ENCODE assay signal across 9 cellular contexts in genomic region chr12:65306603-65307501, GRCh38. TPM values are rescaled to one million over a fixed set of nuclear protein-coding genes. Genes with fewer than 3 reads are reported as not detected.
DNase-seq lines count a peak whose midpoint lies in the region; ATAC-seq and TF ChIP-seq lines count a peak whose summit lies in the region.
"Had no signal": no experiment of that assay in that cellular context is flagged by ENCODE, and none has a peak within 500 bp of the region (broad histone marks: within the 10 kb centered on the region; RNA-seq: fewer than 3 reads in every experiment).

No MANE protein-coding gene starts in this region.

- H3K36me3 ChIP-seq in IMR-90 (ENCODE audit: control insufficient read depth, insufficient read depth, low read length) (peaks cover 2% of the 10 kb centered on the region), SK-N-SH (replicated peaks in 1 of 2; ENCODE audit: control insufficient read depth in 1 of 2, insufficient read depth in 2 of 2, low read length in 1 of 2) (peaks cover 0 to 23% of the 10 kb centered on the region in 2 experiments), gastroesophageal sphincter (peaks cover 0 to 6% of the 10 kb centered on the region in 2 donors)

- intact Hi-C loops in IMR-90 (cut with micrococcal nuclease) = loop anchor here (1.0 to 10.0 kb wide), 7 partner anchors 438 to 800 kb away; no protein-coding TSS in a partner anchor
- intact Hi-C loops in CD4-positive, alpha-beta T cell (cut with DNase I, micrococcal nuclease) = no loop called here

- ATAC-seq in IMR-90 (ENCODE audit: low read depth) (peak; percentile 62), gastroesophageal sphincter (peak; percentile 69), HG03342 (IDR thresholded peaks at IDR 0.05; ENCODE audit: unreplicated experiment) (no peak)
- no peak for ATAC-seq in CD4-positive, alpha-beta T cell (ENCODE audit: poor library complexity)

- peak overlapping the region in 1 of 2 experiments; percentile 66; a peak in 3 of 4 replicates for H4K8ac ChIP-seq in IMR-90 (ENCODE audit: low read depth in 2 of 2, low read length in 2 of 2)

- H3K79me2 ChIP-seq in SK-N-SH (ENCODE audit: insufficient read depth) = peaks cover 71% of the 10 kb centered on the region

- POLR2A ChIA-PET in IMR-90 (lab: Charles Lee; ENCODE audit: unreplicated experiment) (no interaction called here), SK-N-SH (lab: Yijun Ruan, JAX) (no interaction called here)
- POLR2A ChIA-PET in CD4-positive, alpha-beta T cell (lab: Charles Lee) = no interaction called here

- peaks cover 15% of the 10 kb centered on the region for H3K27me3 Mint-ChIP-seq in CD4-positive, alpha-beta T cell

- peak overlapping the region; percentile 43; the same call in 2 of the 3 replicates for H2BK15ac ChIP-seq in IMR-90 (ENCODE audit: low read depth, low read length)

- H3K27me3 ChIP-seq in IMR-90 (ENCODE audit: control insufficient read depth, insufficient read depth, low read length) (no peaks in the 10 kb centered on the region), SK-N-SH (ENCODE audit: insufficient read depth) (no peaks in the 10 kb centered on the region), gastroesophageal sphincter (no peaks in the 10 kb centered on the region)
- no peaks in the 10 kb centered on the region for H3K27me3 ChIP-seq in CD4-positive, alpha-beta T cell (ENCODE audit: control insufficient read depth, insufficient read depth, low read length)

- WGBS in IMR-90 (ENCODE audit: extremely low coverage in 2 of 2, insufficient read length in 1 of 2), 2 experiments = 20% methylated on average over 1 of the region's 8 CpGs; no CpG with 5 or more reads in 1 of the 2 experiments
- 20% methylated on average over 8 of the region's 8 CpGs for WGBS in SK-N-SH (ENCODE audit: low lambda C conversion rate)
- 26 to 28% methylated on average over 8 of the region's 8 CpGs for WGBS in gastroesophageal sphincter (ENCODE audit: low coverage in 1 of 2), 2 donors

- H3K9me2 ChIP-seq in SK-N-SH = no peaks in the 10 kb centered on the region

- H2AK9ac ChIP-seq in IMR-90 (replicated peaks; ENCODE audit: low read depth, low read length, poor library complexity) = no peak overlapping the region

- peak overlapping the region; percentile 84 for H2AK5ac ChIP-seq in IMR-90 (ENCODE audit: low read depth, low read length)

- H3K14ac ChIP-seq in IMR-90 (replicated peaks; ENCODE audit: low read depth, low read length) = peak overlapping the region; percentile 83

- peaks cover 13 to 66% of the 10 kb centered on the region in 2 experiments for H3K79me1 ChIP-seq in IMR-90 (ENCODE audit: low read depth in 1 of 2, low read length in 2 of 2)

- no peak overlapping the region for H3K27ac Mint-ChIP-seq in CD4-positive, alpha-beta T cell
- H3K27ac Mint-ChIP-seq: T-helper 1 cell treated with Interleukin-12 subunit alpha and Interleukin-12 subunit beta and Interleukin-4 antibody, amounts not matched to agents 30 μg/mL and 1 μg/mL, for 36 hours had no signal

- peak overlapping the region; percentile 89 for H2BK120ac ChIP-seq in IMR-90 (ENCODE audit: low read depth, low read length)

- TF ChIP-seq CTCF in IMR-90 (conservative IDR thresholded peaks at IDR 0.05; ENCODE audit: low read depth, low read length) (peak; percentile 72), SK-N-SH (IDR thresholded peaks at IDR 0.05) (peak; percentile 85), gastroesophageal sphincter (IDR thresholded peaks at IDR 0.05) (peak; percentile 20 to 59 (median 32)), retinal pigment epithelial cell (conservative IDR thresholded peaks at IDR 0.05; ENCODE audit: low read depth, low read length) (peak; percentile 81)
- TF ChIP-seq CTCF in CD4-positive, alpha-beta T cell (IDR thresholded peaks at IDR 0.05) = no peak

- H3K4me1 ChIP-seq in IMR-90 (ENCODE audit: control insufficient read depth, insufficient read depth, low read length) (peaks cover 17% of the 10 kb centered on the region), SK-N-SH (ENCODE audit: control insufficient read depth in 1 of 2, insufficient read depth in 2 of 2, low read depth in 1 of 2, low read length in 1 of 2) (peaks cover 9 to 40% of the 10 kb centered on the region in 2 experiments; a peak in 3 of 4 replicates), gastroesophageal sphincter (peaks cover 15 to 96% (median 23%) of the 10 kb centered on the region in 3 donors)

- TF ChIP-seq EP300 in SK-N-SH (IDR thresholded peaks at IDR 0.05; ENCODE audit: borderline replicate concordance in 1 of 2, low read depth in 1 of 2, low read length in 1 of 2) (peak; percentile 77 to 92), gastroesophageal sphincter (IDR thresholded peaks at IDR 0.05) (no peak)

- peak overlapping the region; percentile 82 for H2BK20ac ChIP-seq in IMR-90 (ENCODE audit: low read depth, low read length)

- no peaks in the 10 kb centered on the region for H3K36me3 Mint-ChIP-seq in CD4-positive, alpha-beta T cell (ENCODE audit: low read depth)

- BruUV-seq in IMR-90 (replicated peaks; lab: Mats Ljungman, UMichigan) = no TSS peak

- dilution Hi-C loops in IMR-90 (cut with HindIII; ENCODE audit: low sequenced_read_pairs, unreplicated experiment) = no loop called here

- H3K4me2 ChIP-seq in IMR-90 (ENCODE audit: low read depth, low read length) = peak overlapping the region; percentile 74
- H3K4me2 ChIP-seq in SK-N-SH = peak overlapping the region; percentile 50

- peak overlapping the region; percentile 87 for H3K4ac ChIP-seq in IMR-90 (ENCODE audit: low read depth, low read length)

- H4K91ac ChIP-seq in IMR-90 (ENCODE audit: insufficient read depth, low read depth, low read length) = peak overlapping the region; percentile 54

- no peak overlapping the region for H3K4me3 Mint-ChIP-seq in CD4-positive, alpha-beta T cell
- H3K4me3 Mint-ChIP-seq: T-helper 1 cell treated with Interleukin-12 subunit alpha and Interleukin-12 subunit beta and Interleukin-4 antibody, amounts not matched to agents 30 μg/mL and 1 μg/mL, for 36 hours had no signal

- H3K23ac ChIP-seq in IMR-90 (ENCODE audit: low read depth, low read length) = peak overlapping the region; percentile 49

- DNase-seq in DMS 273 treated with DMSO at 0.1 percent for 48 hours (lab: John Stamatoyannopoulos, UW) (peak; percentile 2), IMR-90 (peak; percentile 75), SK-N-SH (peak; percentile 57), retinal pigment epithelial cell (ENCODE audit: low read depth) (peak; percentile 39), germinal center (ENCODE audit: low spot score) (no peak)
- no peak for DNase-seq in CD4-positive, alpha-beta T cell

- H3K18ac ChIP-seq in IMR-90 (ENCODE audit: low read depth, low read length) = peak overlapping the region; percentile 98

- CTCF ChIA-PET in IMR-90 (lab: Yijun Ruan, JAX) = interaction anchor here (1.9 kb wide), 1 partner anchor 19 kb away, joined by 5 read pairs; no protein-coding TSS in a partner anchor
- CTCF ChIA-PET in SK-N-SH (lab: Yijun Ruan, JAX) = interaction anchor here (0.8 to 1.4 kb wide), 7 partner anchors 8 to 781 kb away, joined by 3 to 6 read pairs (median 4); partner anchors contain the start of gene LEMD3
- CTCF ChIA-PET in CD4-positive, alpha-beta T cell (lab: Charles Lee) = interaction anchor here (1.4 kb wide), 1 partner anchor 13 kb away, joined by 3 read pairs; no protein-coding TSS in a partner anchor

- in situ Hi-C loops in IMR-90 (cut with MboI; ENCODE audit: low sequenced_read_pairs) = loop anchor here (10.0 to 25.0 kb wide), 2 partner anchors 380 to 778 kb away; no protein-coding TSS in a partner anchor

- H4K20me1 ChIP-seq in IMR-90 (ENCODE audit: insufficient read depth, low read length) (peaks cover 15% of the 10 kb centered on the region; the same call in 1 of the 2 replicates), SK-N-SH (ENCODE audit: insufficient read depth) (no peaks in the 10 kb centered on the region)

- H3K4me1 Mint-ChIP-seq in CD4-positive, alpha-beta T cell (ENCODE audit: low read depth) = peaks cover 9% of the 10 kb centered on the region

- peak overlapping the region; percentile 35 for H3K9ac ChIP-seq in IMR-90 (ENCODE audit: low read depth, low read length)
- peak overlapping the region; percentile 71 for H3K9ac ChIP-seq in SK-N-SH

- H3K9me1 ChIP-seq in IMR-90 (ENCODE audit: insufficient read depth, low read length) = peaks cover 6% of the 10 kb centered on the region

- no peak overlapping the region for H3K4me3 ChIP-seq in IMR-90 (ENCODE audit: insufficient read depth, low read depth, low read length)
- H3K4me3 ChIP-seq in SK-N-SH (ENCODE audit: low read depth in 2 of 2, low read length in 1 of 2) = no peak overlapping the region
- no peak overlapping the region for H3K4me3 ChIP-seq in gastroesophageal sphincter
- H3K4me3 ChIP-seq in retinal pigment epithelial cell (ENCODE audit: low read length) = no peak overlapping the region

- H3K27ac ChIP-seq in IMR-90 (ENCODE audit: insufficient read depth, low read length) (peak overlapping the region; percentile 83), SK-N-SH (ENCODE audit: low read depth in 2 of 2, low read length in 1 of 2) (peak overlapping the region; percentile 91 to 94), gastroesophageal sphincter (peak overlapping the region in 3 of 4 donors; percentile 16 to 39 (median 31))
- no peak overlapping the region for H3K27ac ChIP-seq in CD4-positive, alpha-beta T cell (ENCODE audit: low read depth, low read length)

- no peaks in the 10 kb centered on the region for H3K9me3 Mint-ChIP-seq in CD4-positive, alpha-beta T cell
- H3K9me3 Mint-ChIP-seq: T-helper 1 cell treated with Interleukin-12 subunit alpha and Interleukin-12 subunit beta and Interleukin-4 antibody, amounts not matched to agents 30 μg/mL and 1 μg/mL, for 36 hours had no signal

- H3K56ac ChIP-seq in IMR-90 (ENCODE audit: extremely low read depth, insufficient read depth, low read length) = no peak overlapping the region

- H3F3A ChIP-seq in SK-N-SH (replicated peaks; ENCODE audit: insufficient read depth) = peaks cover 46% of the 10 kb centered on the region

- H2BK5ac ChIP-seq in IMR-90 (ENCODE audit: low read depth, low read length, poor library complexity, severe bottlenecking) = peak overlapping the region; percentile 82

- no peaks in the 10 kb centered on the region for H3K9me3 ChIP-seq in IMR-90 (ENCODE audit: control insufficient read depth, insufficient read depth, low read length)
- no peaks in the 10 kb centered on the region for H3K9me3 ChIP-seq in SK-N-SH
- H3K9me3 ChIP-seq in gastroesophageal sphincter = no peaks in the 10 kb centered on the region
- H3K9me3 ChIP-seq in CD4-positive, alpha-beta T cell (ENCODE audit: control insufficient read depth, low read length) = no peaks in the 10 kb centered on the region

- peak overlapping the region; percentile 84 for H4K5ac ChIP-seq in IMR-90 (ENCODE audit: low read depth, low read length)

- H2AFZ ChIP-seq in IMR-90 (replicated peaks; ENCODE audit: low read length, poor library complexity) = peak overlapping the region; percentile 60
- H2AFZ ChIP-seq in SK-N-SH (ENCODE audit: low read depth) = no peak overlapping the region; the same call in 1 of the 2 replicates

- no peak for TF ChIP-seq POLR2A in IMR-90 (IDR thresholded peaks at IDR 0.05; ENCODE audit: low read depth, low read length)
- no peak for TF ChIP-seq POLR2A in gastroesophageal sphincter (IDR thresholded peaks at IDR 0.05)

- TF ChIP-seq RAD21 in IMR-90 (IDR thresholded peaks at IDR 0.05; ENCODE audit: low read length) (peak; percentile 78), SK-N-SH (IDR thresholded peaks at IDR 0.05; ENCODE audit: low read length) (peak; percentile 71)

RNA-seq across cellular contexts. Expression of gene MSRB3, which starts 28.4 kb away (rescaled TPM):
- total RNA-seq in IMR-90 (2012; rRNA removed) = 31.7 and 40.8 TPM in 2 replicates
- polyA plus RNA-seq in IMR-90 (2012; rRNA removed) = 28.6 and 35.7 TPM in 2 replicates
- polyA plus RNA-seq in IMR-90 (2012; cell fraction: cytosol; rRNA removed) = 11.2 and 15.2 TPM in 2 replicates
- 8.9 and 36.8 TPM in 2 replicates for polyA plus RNA-seq in IMR-90 (2012; cell fraction: nucleus; rRNA removed; ENCODE audit: low replicate concordance)
- 24.3 and 32.1 TPM in 2 replicates for polyA plus RNA-seq in SK-N-SH (2012; rRNA removed)
- polyA plus RNA-seq in SK-N-SH (2012; cell fraction: cytosol; rRNA removed) = 35.2 and 37.3 TPM in 2 replicates
- polyA plus RNA-seq in SK-N-SH (2012; cell fraction: nucleus; rRNA removed) = 14.9 and 29.1 TPM in 2 replicates
- total RNA-seq in gastroesophageal sphincter = 100 to 1,000 TPM; 219 to 336 (median 299) TPM
- total RNA-seq in CD4-positive, alpha-beta T cell = under 1 TPM in 1 of 2 experiments, not detected in 1; 0.17 TPM

Comparison
In these comparisons a context has a peak if more than half of its experiments do, and no peak if none do; other contexts are left out.
1. DNase-seq: peak in DMS 273 treated with DMSO at 0.1 percent for 48 hours (single experiment), IMR-90 (single experiment), SK-N-SH (single experiment) and retinal pigment epithelial cell (single experiment); none in CD4-positive, alpha-beta T cell (0 of 10) and germinal center (single experiment).
2. ATAC-seq: peak in IMR-90 (single experiment) and gastroesophageal sphincter (single experiment); none in CD4-positive, alpha-beta T cell (single experiment) and HG03342 (single experiment).
3. RNA of gene MSRB3, which starts 28.4 kb away (total RNA-seq): 219 to 336 TPM in gastroesophageal sphincter and 31.7 to 40.8 TPM in IMR-90; 0.17 TPM in CD4-positive, alpha-beta T cell; every median in the first group is over 10 times any median in the second.